ENCODE assay signal across 1 cellular context in the genomic region with DNA sequence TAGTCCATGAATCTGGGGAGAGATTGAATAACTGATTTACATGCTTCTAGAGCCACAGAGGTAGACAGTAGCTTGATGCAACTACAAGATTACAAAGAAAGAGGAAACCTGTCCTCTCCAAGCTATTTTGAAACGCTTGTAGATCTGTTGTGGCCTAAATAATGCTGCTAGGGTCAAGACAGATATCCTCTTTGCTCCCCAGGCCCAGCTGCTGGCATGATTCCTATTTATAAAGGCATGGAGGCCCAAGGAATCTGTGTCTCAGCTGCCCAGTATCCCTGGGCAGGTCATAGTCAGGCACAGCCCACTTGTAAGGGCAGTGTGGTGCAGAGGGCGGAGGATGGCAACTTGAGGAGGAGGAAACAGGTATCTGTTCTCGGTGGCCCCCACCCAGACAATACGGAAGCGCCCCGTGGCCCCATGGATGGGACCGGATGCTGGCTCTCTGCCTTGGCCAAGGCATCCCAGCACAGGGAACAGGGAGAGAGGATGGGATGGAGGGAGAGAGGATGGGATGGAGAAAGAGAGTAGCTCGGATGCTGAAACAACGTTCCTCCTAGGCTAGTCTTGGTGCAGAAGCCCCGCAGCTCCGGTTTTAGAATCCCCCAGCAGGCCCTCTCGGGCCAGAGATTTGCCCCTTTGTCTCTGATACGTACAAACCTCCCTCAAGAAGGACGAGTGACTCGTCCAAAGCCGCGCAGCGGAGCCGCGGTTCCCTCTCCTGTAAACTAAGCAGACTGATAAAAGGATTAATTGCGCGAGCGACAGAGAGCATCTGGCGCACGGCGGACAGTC.
TF ChIP-seq lines count a peak whose summit lies in the region.

No MANE protein-coding gene starts in this region.

TF ChIP-seq in neural cell, 6 proteins besides CTCF, POLR2A, EP300 and RAD21 (continued from another document):
- TF ChIP-seq REST (IDR thresholded peaks at IDR 0.05; ENCODE audit: borderline replicate concordance) (no peak), POLR2AphosphoS5 (IDR thresholded peaks at IDR 0.05) (no peak), MXI1 (conservative IDR thresholded peaks at IDR 0.05; ENCODE audit: poor library complexity, severe bottlenecking) (no peak), EZH2 (IDR thresholded peaks at IDR 0.05; ENCODE audit: borderline replicate concordance, insufficient read depth, low read length, poor library complexity, severe bottlenecking) (no peak), SMC3 (conservative IDR thresholded peaks at IDR 0.05; ENCODE audit: poor library complexity) (no peak)
